Comparison of ENCODE assay signal across 10 cellular contexts in the genomic region with DNA sequence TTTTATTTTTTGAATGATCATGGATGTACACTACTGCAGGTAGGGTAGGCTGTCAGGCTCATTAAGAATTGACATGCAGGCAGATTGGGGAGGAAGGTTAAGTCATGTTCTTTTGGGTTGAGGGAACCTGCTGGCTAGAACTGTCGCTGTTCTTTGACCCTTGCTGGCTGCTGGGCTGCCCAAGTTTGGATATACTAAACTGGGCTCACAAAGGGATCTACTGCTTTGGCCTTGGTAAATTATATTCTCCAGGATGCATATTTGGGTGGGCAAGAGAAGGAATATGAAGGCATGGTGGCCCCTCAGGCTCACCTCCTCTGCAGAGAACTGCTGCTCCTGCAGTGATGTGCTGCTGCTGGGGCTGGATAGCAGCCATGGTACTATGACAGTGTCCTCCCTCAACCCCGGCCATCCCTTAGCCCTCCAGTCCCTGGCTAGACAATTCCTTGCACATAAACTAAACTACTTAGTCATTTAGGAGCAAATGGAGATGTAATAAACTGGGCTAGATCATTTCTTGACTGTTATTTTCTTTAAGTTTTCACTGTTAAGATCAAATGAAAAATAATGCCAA. TPM values are rescaled to one million over a fixed set of nuclear protein-coding genes. Genes with fewer than 3 reads are reported as not detected.
A peak's percentile ranks its signal among the peaks of the same experiment; 100 is the strongest.
DNase-seq lines count a peak whose midpoint lies in the region; ATAC-seq, FAIRE-seq and TF ChIP-seq lines count a peak whose summit lies in the region.
"Had no signal": no experiment of that assay in that cellular context is flagged by ENCODE, and none has a peak within 500 bp of the region (broad histone marks: within the 10 kb centered on the region; RNA-seq: fewer than 3 reads in every experiment).

No MANE protein-coding gene starts in this region.

- H3K36me3 ChIP-seq in lower lobe of right lung: peaks cover 5% of the 10 kb centered on the region
- no peaks in the 10 kb centered on the region for H3K36me3 ChIP-seq in tibial nerve

- H3K4me3 Mint-ChIP-seq in activated naive CD4-positive, alpha-beta T cell treated with anti-CD3 and anti-CD28 coated beads for 36 hours: peak overlapping the region; percentile 42
- H3K4me3 Mint-ChIP-seq in brain: peak overlapping the region in 3 of 5 experiments; percentile 34 to 53 (median 35)

- CTCF ChIA-PET in activated naive CD4-positive, alpha-beta T cell treated with anti-CD3 and anti-CD28 coated beads for 36 hours (lab: Charles Lee): no interaction called here

- FAIRE-seq in RCC 7860 (lab: Jason Lieb, UNC): no peak
- FAIRE-seq: GM12892 had no signal

- no peak overlapping the region for H3K4me3 ChIP-seq in lower lobe of right lung
- no peak overlapping the region for H3K4me3 ChIP-seq in tibial nerve

- H3K9me3 ChIP-seq in lower lobe of right lung (no peaks in the 10 kb centered on the region), tibial nerve (no peaks in the 10 kb centered on the region)

- TF ChIP-seq EP300 in tibial nerve (IDR thresholded peaks at IDR 0.05): no peak

- H3K4me1 ChIP-seq in lower lobe of right lung (peaks cover 99% of the 10 kb centered on the region), tibial nerve (peaks cover 0 to 95% (median 74%) of the 10 kb centered on the region in 4 donors)

- H3K27me3 Mint-ChIP-seq in activated naive CD4-positive, alpha-beta T cell treated with anti-CD3 and anti-CD28 coated beads for 36 hours (ENCODE audit: low read depth): no peaks in the 10 kb centered on the region
- peaks cover 6% of the 10 kb centered on the region for H3K27me3 Mint-ChIP-seq in brain

- TF ChIP-seq POLR2A in tibial nerve (IDR thresholded peaks at IDR 0.05): no peak

- H3K27ac ChIP-seq in lower lobe of right lung (peak overlapping the region; percentile 96), tibial nerve (peak overlapping the region in 3 of 4 donors; percentile 12 to 97 (median 92))
- H3K27ac ChIP-seq: HL-60 had no signal

- peaks cover 75% of the 10 kb centered on the region for H3K4me1 Mint-ChIP-seq in activated naive CD4-positive, alpha-beta T cell treated with anti-CD3 and anti-CD28 coated beads for 36 hours (ENCODE audit: low read depth)
- peaks cover 96% of the 10 kb centered on the region for H3K4me1 Mint-ChIP-seq in brain

- peak overlapping the region; percentile 95 for H3K27ac Mint-ChIP-seq in activated naive CD4-positive, alpha-beta T cell treated with anti-CD3 and anti-CD28 coated beads for 36 hours
- peak overlapping the region in 3 of 5 experiments; percentile 34 to 96 (median 63) for H3K27ac Mint-ChIP-seq in brain

- WGBS in tibial nerve, 2 donors: 78 to 81% methylated on average over 2 of the region's 2 CpGs

- no peaks in the 10 kb centered on the region for H3K9me3 Mint-ChIP-seq in activated naive CD4-positive, alpha-beta T cell treated with anti-CD3 and anti-CD28 coated beads for 36 hours
- H3K9me3 Mint-ChIP-seq in brain: no peaks in the 10 kb centered on the region

- TF ChIP-seq CTCF in brain (conservative IDR thresholded peaks at IDR 0.05) (no peak), lower lobe of right lung (IDR thresholded peaks at IDR 0.05) (no peak), tibial nerve (IDR thresholded peaks at IDR 0.05) (no peak)

- DNase-seq in activated naive CD4-positive, alpha-beta T cell treated with anti-CD3 and anti-CD28 coated beads for 36 hours: no peak
- DNase-seq in activated naive CD4-positive, alpha-beta T cell treated with Interleukin-2 at 50 U/mL for 16 hours: no peak
- no peak for DNase-seq in lower lobe of right lung
- DNase-seq in tibial nerve (ENCODE audit: low spot score in 2 of 2): no peak
- DNase-seq in NCI-H1436 (lab: John Stamatoyannopoulos, UW): no peak
- no peak for DNase-seq in RCC 7860 (ENCODE audit: low spot score)

- ATAC-seq in lower lobe of right lung: no peak
- no peak for ATAC-seq in GM18870 (IDR thresholded peaks at IDR 0.05; ENCODE audit: unreplicated experiment)

- H3K36me3 Mint-ChIP-seq in activated naive CD4-positive, alpha-beta T cell treated with anti-CD3 and anti-CD28 coated beads for 36 hours (ENCODE audit: low read depth): peaks cover 31% of the 10 kb centered on the region
- H3K36me3 Mint-ChIP-seq in brain: peaks cover 8% of the 10 kb centered on the region

- intact Hi-C loops in activated naive CD4-positive, alpha-beta T cell treated with anti-CD3 and anti-CD28 coated beads for 36 hours (cut with micrococcal nuclease): loop anchor here (5.0 to 10.0 kb wide), 3 partner anchors 698 to 1156 kb away; a partner anchor contains a TSS
- intact Hi-C loops in lower lobe of right lung (cut with DNase I): no loop called here

- H3K27me3 ChIP-seq in lower lobe of right lung (ENCODE audit: low read depth) (no peaks in the 10 kb centered on the region), tibial nerve (no peaks in the 10 kb centered on the region)

RNA-seq across cellular contexts. Expression of a gene that starts 6.1 kb away (rescaled TPM):
- 100 to 1,000 TPM; 360 to 370 TPM for total RNA-seq in activated naive CD4-positive, alpha-beta T cell treated with anti-CD3 and anti-CD28 coated beads for 36 hours
- polyA plus RNA-seq in brain (ENCODE audit: insufficient read depth, low read depth, low replicate concordance): 432 TPM
- total RNA-seq in lower lobe of right lung (518 TPM), tibial nerve (100 to 1,000 TPM; 226 to 325 (median 267) TPM)
